In the genomic region with DNA sequence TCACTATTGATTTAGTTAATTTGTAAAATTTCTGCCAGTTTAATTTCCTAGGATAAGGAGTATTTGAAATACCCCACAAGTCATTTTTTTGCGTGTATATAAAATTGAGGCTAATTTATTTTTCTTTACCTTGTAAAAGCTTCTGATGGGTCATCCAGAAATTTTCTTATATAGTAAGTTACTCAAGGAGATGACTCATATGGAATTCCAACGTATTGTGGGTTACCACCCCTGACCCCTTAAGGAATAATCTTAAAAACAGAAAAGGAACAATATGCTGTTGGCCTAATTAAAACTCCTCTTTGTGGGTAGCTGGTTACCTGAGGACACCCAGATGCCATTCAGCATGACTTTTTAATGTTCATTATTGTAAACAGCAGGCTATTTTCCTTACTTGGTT, we compare ENCODE assay signal across 1 cellular context.
TF ChIP-seq lines count a peak whose summit lies in the region.

No MANE protein-coding gene starts in this region.

TF ChIP-seq in IMR-90, 13 proteins besides CTCF, POLR2A, EP300 and RAD21:
- TF ChIP-seq RFX5 (IDR thresholded peaks at IDR 0.05; ENCODE audit: low read depth, low read length) (no peak), FOS (IDR thresholded peaks at IDR 0.05; ENCODE audit: low read depth, low read length) (peak; percentile 38; the same call in 1 of the 2 replicates), SMC3 (IDR thresholded peaks at IDR 0.05; ENCODE audit: low read depth, low read length) (no peak), MXI1 (IDR thresholded peaks at IDR 0.05; ENCODE audit: borderline replicate concordance, low read depth, low read length) (no peak), CEBPB (IDR thresholded peaks at IDR 0.05; ENCODE audit: low read depth, low read length) (no peak)
- TF ChIP-seq, protein P1, sequence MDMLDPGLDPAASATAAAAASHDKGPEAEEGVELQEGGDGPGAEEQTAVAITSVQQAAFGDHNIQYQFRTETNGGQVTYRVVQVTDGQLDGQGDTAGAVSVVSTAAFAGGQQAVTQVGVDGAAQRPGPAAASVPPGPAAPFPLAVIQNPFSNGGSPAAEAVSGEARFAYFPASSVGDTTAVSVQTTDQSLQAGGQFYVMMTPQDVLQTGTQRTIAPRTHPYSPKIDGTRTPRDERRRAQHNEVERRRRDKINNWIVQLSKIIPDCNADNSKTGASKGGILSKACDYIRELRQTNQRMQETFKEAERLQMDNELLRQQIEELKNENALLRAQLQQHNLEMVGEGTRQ (IDR thresholded peaks at IDR 0.05; ENCODE audit: low read depth, low read length): no peak
- TF ChIP-seq, protein P2, sequence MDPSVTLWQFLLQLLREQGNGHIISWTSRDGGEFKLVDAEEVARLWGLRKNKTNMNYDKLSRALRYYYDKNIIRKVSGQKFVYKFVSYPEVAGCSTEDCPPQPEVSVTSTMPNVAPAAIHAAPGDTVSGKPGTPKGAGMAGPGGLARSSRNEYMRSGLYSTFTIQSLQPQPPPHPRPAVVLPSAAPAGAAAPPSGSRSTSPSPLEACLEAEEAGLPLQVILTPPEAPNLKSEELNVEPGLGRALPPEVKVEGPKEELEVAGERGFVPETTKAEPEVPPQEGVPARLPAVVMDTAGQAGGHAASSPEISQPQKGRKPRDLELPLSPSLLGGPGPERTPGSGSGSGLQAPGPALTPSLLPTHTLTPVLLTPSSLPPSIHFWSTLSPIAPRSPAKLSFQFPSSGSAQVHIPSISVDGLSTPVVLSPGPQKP (IDR thresholded peaks at IDR 0.05; ENCODE audit: borderline replicate concordance, low read depth, low read length): no peak
